ENCODE assay signal across 16 cellular contexts in the genomic region with DNA sequence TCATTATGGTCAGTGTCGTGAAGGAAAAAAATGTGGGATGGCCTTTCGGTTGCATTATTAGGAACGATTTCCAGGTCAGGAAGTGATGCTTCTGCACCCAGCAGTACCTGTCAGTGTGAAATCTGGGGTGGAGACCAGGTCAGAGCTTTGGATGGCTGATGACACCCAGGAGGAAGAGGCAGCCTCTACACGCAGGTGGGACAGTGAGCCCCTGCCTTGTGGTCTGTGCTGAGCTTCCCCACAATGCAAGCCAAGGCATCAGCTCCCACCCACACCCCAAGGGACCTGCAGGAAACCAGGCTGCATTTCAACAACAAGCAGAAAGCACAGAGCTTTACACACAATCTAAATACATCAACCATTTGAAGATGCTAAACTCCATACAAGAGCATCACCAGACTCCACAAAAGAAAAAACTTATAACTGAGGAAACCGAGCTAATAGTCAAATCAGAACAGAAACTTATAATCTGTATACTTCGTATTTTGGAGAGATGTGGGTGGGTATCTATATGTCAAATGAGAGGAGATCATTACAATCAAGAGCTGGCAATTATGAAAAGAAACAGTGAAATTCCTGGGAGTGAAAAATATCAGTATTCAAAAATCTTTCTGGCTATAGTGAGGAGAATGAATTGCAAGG.
DNase-seq lines count a peak whose midpoint lies in the region; ATAC-seq and TF ChIP-seq lines count a peak whose summit lies in the region.
"Had no signal": no experiment of that assay in that cellular context is flagged by ENCODE, and none has a peak within 500 bp of the region (broad histone marks: within the 10 kb centered on the region; RNA-seq: fewer than 3 reads in every experiment).

No MANE protein-coding gene starts in this region.

- H4K91ac ChIP-seq in neuronal stem cell (ENCODE audit: low read depth, low read length, poor library complexity), result no peak overlapping the region

- H3K27me3 ChIP-seq in OCI-LY3 (ENCODE audit: low read depth, low read length) (no peaks in the 10 kb centered on the region), neuronal stem cell (ENCODE audit: control insufficient read depth in 3 of 3, insufficient read depth in 3 of 3, low read depth in 1 of 3, low read length in 3 of 3) (no peaks in the 10 kb centered on the region), mammary epithelial cell (ENCODE audit: insufficient read depth, low read length) (no peaks in the 10 kb centered on the region)

- no peaks in the 10 kb centered on the region for H3K36me3 Mint-ChIP-seq in activated CD4-positive, alpha-beta T cell treated with anti-CD3 and anti-CD28 coated beads for 36 hours (ENCODE audit: low read depth)

- dilution Hi-C loops in mammary epithelial cell (cut with HindIII; ENCODE audit: low sequenced_read_pairs), result no loop called here

- H3K4ac ChIP-seq in neuronal stem cell (ENCODE audit: low read length), result no peak overlapping the region

- no peak overlapping the region; the same call in 1 of the 2 replicates for H3K9ac ChIP-seq in OCI-LY3 (ENCODE audit: low read length)
- H3K9ac ChIP-seq in neuronal stem cell (ENCODE audit: low read depth, low read length, poor library complexity), result no peak overlapping the region
- no peak overlapping the region for H3K9ac ChIP-seq in mammary epithelial cell (ENCODE audit: insufficient read depth, low read length)

- no peaks in the 10 kb centered on the region for H4K20me1 ChIP-seq in OCI-LY3 (ENCODE audit: insufficient read depth, low read length)
- H4K20me1 ChIP-seq in mammary epithelial cell (ENCODE audit: insufficient read depth, low read length), result no peaks in the 10 kb centered on the region

- H3K27ac Mint-ChIP-seq in activated CD4-positive, alpha-beta T cell treated with anti-CD3 and anti-CD28 coated beads for 36 hours, result peak overlapping the region; percentile 58
- H3K27ac Mint-ChIP-seq: CD4-positive, alpha-beta T cell had no signal

- TF ChIP-seq CTCF in OCI-LY3 (IDR thresholded peaks at IDR 0.05; ENCODE audit: low read depth, low read length) (no peak), mammary epithelial cell (conservative IDR thresholded peaks at IDR 0.05 in 1 of 2, IDR thresholded peaks at IDR 0.05 in 1 of 2; ENCODE audit: extremely low read depth in 1 of 2, insufficient read depth in 1 of 2, low read depth in 1 of 2, low read length in 2 of 2) (no peak)

- ATAC-seq in activated CD4-positive, alpha-beta T cell treated with anti-CD3 and anti-CD28 coated beads for 36 hours, result peak; percentile 43
- ATAC-seq in GM21825 (IDR thresholded peaks at IDR 0.05; ENCODE audit: unreplicated experiment), result peak; percentile 36
- ATAC-seq in HG03457 (IDR thresholded peaks at IDR 0.05; ENCODE audit: unreplicated experiment), result no peak
- ATAC-seq in SK-N-SH treated with all-trans-retinoic acid at 6 μM for 48 hours, result no peak
- ATAC-seq: HCT116 had no signal

- H2AFZ ChIP-seq in OCI-LY3 (ENCODE audit: low read depth, low read length) (no peak overlapping the region), neuronal stem cell (ENCODE audit: low read length) (no peak overlapping the region), mammary epithelial cell (ENCODE audit: low read depth, low read length) (no peak overlapping the region)

- H3K23ac ChIP-seq in neuronal stem cell (ENCODE audit: low read depth, low read length, poor library complexity), result no peak overlapping the region

- H4K8ac ChIP-seq in neuronal stem cell (ENCODE audit: low read depth, low read length), result no peak overlapping the region

- no peak overlapping the region for H2AK5ac ChIP-seq in neuronal stem cell (ENCODE audit: low read depth, low read length)

- no peaks in the 10 kb centered on the region for H3K79me2 ChIP-seq in OCI-LY3 (ENCODE audit: low read length)
- no peaks in the 10 kb centered on the region for H3K79me2 ChIP-seq in mammary epithelial cell (ENCODE audit: insufficient read depth, low read length)

- H3K27me3 Mint-ChIP-seq in activated CD4-positive, alpha-beta T cell treated with anti-CD3 and anti-CD28 coated beads for 36 hours, result no peaks in the 10 kb centered on the region
- H3K27me3 Mint-ChIP-seq: CD4-positive, alpha-beta T cell; naive B cell had no signal

- H2BK5ac ChIP-seq in neuronal stem cell (ENCODE audit: low read length), result no peak overlapping the region

- H3K14ac ChIP-seq in neuronal stem cell (ENCODE audit: low read length), result no peak overlapping the region

- H2BK120ac ChIP-seq in neuronal stem cell (ENCODE audit: low read depth, low read length), result no peak overlapping the region

- in situ Hi-C loops in mammary epithelial cell (cut with MboI; ENCODE audit: low sequenced_read_pairs in 2 of 2), result no loop called here

- WGBS in neuronal stem cell (ENCODE audit: extremely low coverage in 2 of 2, insufficient read length in 2 of 2, insufficient replicate concordance in 1 of 2), 2 donors, result no CpG with 5 or more reads among the region's 6 CpGs
- WGBS in mammary epithelial cell (ENCODE audit: low coverage, missing lambda C conversion rate), result 92% methylated on average over 6 of the region's 6 CpGs

- H3K4me3 ChIP-seq in OCI-LY3 (ENCODE audit: low read length) (no peak overlapping the region), neuronal stem cell (ENCODE audit: low read length in 2 of 2) (no peak overlapping the region), mammary epithelial cell (replicated peaks in 1 of 3; ENCODE audit: insufficient read depth in 1 of 3, low read depth in 2 of 3, low read length in 3 of 3) (no peak overlapping the region)
- H3K4me3 ChIP-seq: left ventricle myocardium inferior had no signal

- H2BK12ac ChIP-seq in neuronal stem cell (ENCODE audit: low read length), result no peak overlapping the region

- no peaks in the 10 kb centered on the region for H3K9me3 ChIP-seq in OCI-LY3 (ENCODE audit: insufficient read depth, low read length)
- no peaks in the 10 kb centered on the region for H3K9me3 ChIP-seq in neuronal stem cell (replicated peaks in 1 of 2; ENCODE audit: control insufficient read depth in 2 of 2, insufficient read depth in 1 of 2, low read depth in 1 of 2, low read length in 2 of 2)
- H3K9me3 ChIP-seq in mammary epithelial cell (replicated peaks; ENCODE audit: insufficient read depth, low read length), result no peaks in the 10 kb centered on the region
- H3K9me3 ChIP-seq: left ventricle myocardium inferior had no signal

- no peaks in the 10 kb centered on the region for H3K79me1 ChIP-seq in neuronal stem cell (ENCODE audit: low read depth, low read length)

- no peak overlapping the region for H2BK15ac ChIP-seq in neuronal stem cell (ENCODE audit: low read length)

- intact Hi-C loops in activated CD4-positive, alpha-beta T cell treated with anti-CD3 and anti-CD28 coated beads for 36 hours (cut with DNase I, micrococcal nuclease), result no loop called here
- intact Hi-C loops in mammary epithelial cell (cut with micrococcal nuclease), result no loop called here

- CTCF ChIA-PET in activated CD4-positive, alpha-beta T cell treated with anti-CD3 and anti-CD28 coated beads for 36 hours (lab: Charles Lee), result interaction anchor here (0.6 to 1.5 kb wide), 3 partner anchors 14 to 624 kb away, joined by 3 to 4 read pairs (median 3); no protein-coding TSS in a partner anchor
- CTCF ChIA-PET in mammary epithelial cell (lab: Charles Lee; ENCODE audit: low non-redundant PET), result no interaction called here

- no TSS peak for BruUV-seq in mammary epithelial cell (replicated peaks; lab: Mats Ljungman, UMichigan)

- DNase-seq in activated CD4-positive, alpha-beta T cell treated with anti-CD3 and anti-CD28 coated beads for 36 hours, result peak; percentile 15
- DNase-seq in activated CD4-positive, alpha-beta T cell treated with anti-CD3 and anti-CD28 coated beads for 1 hour, result no peak
- no peak for DNase-seq in neuronal stem cell (ENCODE audit: low spot score)
- DNase-seq in mammary epithelial cell, result no peak
- DNase-seq: CD4-positive, alpha-beta T cell; EL; left ventricle myocardium inferior; naive B cell; NCI-H2029 treated with DMSO at 0.1 percent for 48 hours; NCI-H524 treated with DMSO at 0.1 percent for 48 hours; stimulated activated CD4-positive, alpha-beta T cell treated with anti-CD3 and anti-CD28 coated beads, Interleukin-12 subunit alpha, Interleukin-12 subunit beta, amount 100 ng/mL, for 4 hours had no signal

- H3K4me3 Mint-ChIP-seq in activated CD4-positive, alpha-beta T cell treated with anti-CD3 and anti-CD28 coated beads for 36 hours, result no peak overlapping the region
- H3K4me3 Mint-ChIP-seq: CD4-positive, alpha-beta T cell; naive B cell had no signal

- peak overlapping the region; percentile 69 for H3K4me2 ChIP-seq in OCI-LY3 (ENCODE audit: low read length)
- no peak overlapping the region for H3K4me2 ChIP-seq in neuronal stem cell (ENCODE audit: insufficient read depth, low read length, poor library complexity, severe bottlenecking)
- H3K4me2 ChIP-seq in mammary epithelial cell (ENCODE audit: insufficient read depth, low read depth, low read length), result no peak overlapping the region

- no peaks in the 10 kb centered on the region for H3K36me3 ChIP-seq in OCI-LY3 (replicated peaks; ENCODE audit: low read depth, low read length)
- no peaks in the 10 kb centered on the region for H3K36me3 ChIP-seq in neuronal stem cell (replicated peaks in 1 of 2; ENCODE audit: control insufficient read depth in 2 of 2, insufficient read depth in 2 of 2, low read length in 2 of 2)
- H3K36me3 ChIP-seq in mammary epithelial cell (ENCODE audit: insufficient read depth, low read length), result no peaks in the 10 kb centered on the region
- H3K36me3 ChIP-seq: left ventricle myocardium inferior had no signal

- POLR2A ChIA-PET in activated CD4-positive, alpha-beta T cell treated with anti-CD3 and anti-CD28 coated beads for 36 hours (lab: Charles Lee), result interaction anchor here (0.5 to 0.8 kb wide), 2 partner anchors 31 to 52 kb away, joined by 3 to 4 read pairs; no protein-coding TSS in a partner anchor

- peaks cover 31% of the 10 kb centered on the region for H3K4me1 Mint-ChIP-seq in activated CD4-positive, alpha-beta T cell treated with anti-CD3 and anti-CD28 coated beads for 36 hours

- no peak overlapping the region for H3K27ac ChIP-seq in OCI-LY3 (ENCODE audit: low read length)
- H3K27ac ChIP-seq in neuronal stem cell (replicated peaks; ENCODE audit: low read length), result no peak overlapping the region
- H3K27ac ChIP-seq in mammary epithelial cell (ENCODE audit: insufficient read depth, low read depth, low read length), result no peak overlapping the region
- H3K27ac ChIP-seq: left ventricle myocardium inferior had no signal

- H3K9me3 Mint-ChIP-seq in activated CD4-positive, alpha-beta T cell treated with anti-CD3 and anti-CD28 coated beads for 36 hours (ENCODE audit: low read depth), result no peaks in the 10 kb centered on the region
- H3K9me3 Mint-ChIP-seq: CD4-positive, alpha-beta T cell had no signal

- H3K4me1 ChIP-seq in OCI-LY3 (ENCODE audit: low read length), result peaks cover 67% of the 10 kb centered on the region
- H3K4me1 ChIP-seq in neuronal stem cell (ENCODE audit: control insufficient read depth in 2 of 2, insufficient read depth in 1 of 2, low read depth in 1 of 2, low read length in 2 of 2), result peaks cover 3 to 15% of the 10 kb centered on the region in 2 donors
- peaks cover 4% of the 10 kb centered on the region for H3K4me1 ChIP-seq in mammary epithelial cell (ENCODE audit: insufficient read depth, low read length)

- peak overlapping the region; percentile 51 for H3K18ac ChIP-seq in neuronal stem cell (ENCODE audit: low read length)

TF ChIP-seq in SK-N-SH treated with all-trans-retinoic acid at 6 μM for 48 hours, 23 proteins besides CTCF, POLR2A, EP300 and RAD21 (continues in another document):
- no peak for TF ChIP-seq TCF4 (CRISPR knock-in tag; IDR thresholded peaks at IDR 0.05; ENCODE audit: borderline replicate concordance)
- TF ChIP-seq CSDC2 (CRISPR knock-in tag; IDR thresholded peaks at IDR 0.05), result no peak

Comparison
In these comparisons a context has a peak if more than half of its experiments do, and no peak if none do; other contexts are left out.
1. ATAC-seq: peak in activated CD4-positive, alpha-beta T cell treated with anti-CD3 and anti-CD28 coated beads for 36 hours (single experiment) and GM21825 (single experiment); none in HG03457 (single experiment) and SK-N-SH treated with all-trans-retinoic acid at 6 μM for 48 hours (single experiment).